Comparison of ENCODE assay signal across 26 cellular contexts in genomic region chrX:150770623-150771022, GRCh38.
"Had no signal": no experiment of that assay in that cellular context is flagged by ENCODE, and none has a peak within 500 bp of the region (broad histone marks: within the 10 kb centered on the region; RNA-seq: fewer than 3 reads in every experiment).

No MANE protein-coding gene starts in this region.

- H3K4me3 Mint-ChIP-seq: mesothelial cell of epicardium; naive B cell; nephron; neural progenitor cell; stimulated activated naive B cell treated with anti-CD40 and anti-IgM and Interleukin-4, amounts not matched to agents 10 μg/mL and 1 μg/mL and 100 μg/mL, for 72 hours; stimulated activated naive CD8-positive, alpha-beta T cell treated with anti-CD3 and anti-CD28 coated beads, Interleukin-15, Interleukin-2, amounts not matched to agents 100 ng/mL and 50 ng/mL, for 24 hours had no signal

- FAIRE-seq: small intestine had no signal

- H3K36me3 Mint-ChIP-seq: naive B cell; stimulated activated naive B cell treated with anti-CD40 and anti-IgM and Interleukin-4, amounts not matched to agents 10 μg/mL and 1 μg/mL and 100 μg/mL, for 72 hours had no signal

- H3K9me3 Mint-ChIP-seq: naive B cell; stimulated activated naive B cell treated with anti-CD40 and anti-IgM and Interleukin-4, amounts not matched to agents 10 μg/mL and 1 μg/mL and 100 μg/mL, for 72 hours; stimulated activated naive CD8-positive, alpha-beta T cell treated with anti-CD3 and anti-CD28 coated beads, Interleukin-15, Interleukin-2, amounts not matched to agents 100 ng/mL and 50 ng/mL, for 24 hours had no signal

- H3K27me3 Mint-ChIP-seq: naive B cell; progenitor cell of endocrine pancreas; stimulated activated naive B cell treated with anti-CD40 and anti-IgM and Interleukin-4, amounts not matched to agents 10 μg/mL and 1 μg/mL and 100 μg/mL, for 72 hours; stimulated activated naive CD8-positive, alpha-beta T cell treated with anti-CD3 and anti-CD28 coated beads, Interleukin-15, Interleukin-2, amounts not matched to agents 100 ng/mL and 50 ng/mL, for 24 hours had no signal

- DNase-seq: cortex of kidney; foreskin fibroblast; gastrocnemius medialis; head of caudate nucleus; left cardiac atrium; left lung; mesenchymal stem cell; mucosa of descending colon; naive B cell; right lobe of liver; small intestine; stimulated activated CD4-positive, alpha-beta T cell treated with anti-CD3 and anti-CD28 coated beads, Interleukin-15, amount 100 ng/mL, for 24 hours; stimulated activated CD4-positive, alpha-beta T cell treated with anti-CD3 and anti-CD28 coated beads, Interleukin-2, amount 100 ng/mL, for 48 hours; stimulated activated naive B cell treated with anti-CD40 and anti-IgM and Interleukin-4, amounts not matched to agents 10 μg/mL and 1 μg/mL and 100 μg/mL, for 72 hours; upper lobe of right lung; uterus had no signal

- H3K4me3 ChIP-seq: gastrocnemius medialis, left lung, mucosa of descending colon, neural progenitor cell, right lobe of liver, thoracic aorta, tibial nerve, upper lobe of right lung, uterus had no signal

- H3K27ac ChIP-seq: epithelial cell of prostate, gastrocnemius medialis, left lung, neural progenitor cell, parathyroid adenoma, right lobe of liver, thoracic aorta, tibial nerve, upper lobe of right lung, uterus had no signal

- H3K36me3 ChIP-seq: neural progenitor cell, right lobe of liver, upper lobe of right lung, uterus had no signal

- H3K9me3 ChIP-seq: gastrocnemius medialis, left lung, mucosa of descending colon, right lobe of liver, thoracic aorta, tibial nerve, upper lobe of right lung, uterus had no signal

- H3K4me1 ChIP-seq: neural progenitor cell, parathyroid adenoma, right lobe of liver, upper lobe of right lung, uterus had no signal

- H3K4me1 Mint-ChIP-seq: nephron, neural progenitor cell had no signal

- H3K9ac ChIP-seq: neural progenitor cell, parathyroid adenoma had no signal

- ATAC-seq: esophagus mucosa; gastrocnemius medialis; left cardiac atrium; left lung; mucosa of descending colon; right lobe of liver; stimulated activated naive B cell treated with anti-CD40 and anti-IgM and Interleukin-4, amounts not matched to agents 10 μg/mL and 1 μg/mL and 100 μg/mL, for 72 hours; upper lobe of right lung had no signal

- H3K27me3 ChIP-seq: gastrocnemius medialis, left lung, neural progenitor cell, right lobe of liver, tibial nerve, upper lobe of right lung, uterus had no signal

- H3K27ac Mint-ChIP-seq: mesothelial cell of epicardium; nephron; neural progenitor cell; progenitor cell of endocrine pancreas; stimulated activated naive B cell treated with anti-CD40 and anti-IgM and Interleukin-4, amounts not matched to agents 10 μg/mL and 1 μg/mL and 100 μg/mL, for 72 hours; stimulated activated naive CD8-positive, alpha-beta T cell treated with anti-CD3 and anti-CD28 coated beads, Interleukin-15, Interleukin-2, amounts not matched to agents 100 ng/mL and 50 ng/mL, for 24 hours had no signal
